1 cellular context compared by ENCODE assay signal in the genomic region with DNA sequence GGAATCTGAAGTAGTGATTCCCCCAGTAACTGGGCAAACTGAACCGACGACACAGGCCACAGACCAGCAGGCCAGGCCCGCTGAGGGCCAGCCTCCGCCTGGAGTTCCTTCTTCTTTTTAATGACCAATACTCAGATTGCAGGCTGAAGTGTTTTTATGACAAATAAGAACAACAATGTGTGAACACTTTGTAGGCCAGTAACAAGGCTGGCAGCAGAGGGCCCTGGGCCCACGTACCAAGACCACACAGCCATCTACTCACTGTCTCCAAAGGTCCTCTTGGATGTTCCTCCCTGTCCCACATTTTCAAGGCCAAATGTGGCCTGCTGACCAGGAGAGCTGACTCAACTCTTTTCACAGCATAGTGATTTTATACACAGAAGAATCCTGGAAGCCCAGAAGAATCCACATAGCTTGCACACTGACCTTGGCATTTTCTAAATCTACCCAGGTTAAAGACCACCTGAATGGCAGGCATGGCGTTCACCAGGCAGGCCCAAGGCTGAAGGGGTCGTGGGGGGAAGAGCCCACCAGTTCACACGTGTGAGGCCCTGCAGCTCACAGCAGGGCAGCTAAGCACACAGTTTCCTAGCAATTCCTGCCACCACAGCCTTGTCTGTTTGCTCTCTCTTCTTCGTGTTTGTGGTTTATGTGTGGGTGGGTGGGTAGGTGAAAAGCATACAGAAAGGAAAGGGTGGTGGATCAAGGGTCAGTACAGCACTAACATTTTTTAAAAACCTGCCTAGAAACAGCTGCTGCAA.
TF ChIP-seq lines count a peak whose summit lies in the region.

No MANE protein-coding gene starts in this region.

TF ChIP-seq in K562, 482 proteins besides CTCF, POLR2A, EP300 and RAD21 (continued from another document):
- TF ChIP-seq ZNF324 (CRISPR knock-in tag; IDR thresholded peaks at IDR 0.05) (no peak), ARNT (IDR thresholded peaks at IDR 0.05) (no peak), SRSF7 (optimal IDR thresholded peaks at IDR 0.05; ENCODE audit: low read depth, low read length) (no peak), ZNF24 (IDR thresholded peaks at IDR 0.05) (no peak), POLR2AphosphoS5 (IDR thresholded peaks at IDR 0.05; ENCODE audit: control insufficient read depth, insufficient read depth, low read depth, low read length) (no peak)
- TF ChIP-seq, protein P1, sequence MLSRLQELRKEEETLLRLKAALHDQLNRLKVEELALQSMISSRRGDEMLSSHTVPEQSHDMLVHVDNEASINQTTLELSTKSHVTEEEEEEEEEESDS (CRISPR knock-in tag; IDR thresholded peaks at IDR 0.05), result no peak
